In genomic region chr21:29145837-29146453, GRCh38 we compare ENCODE assay signal across 12 cellular contexts. TPM values are rescaled to one million over a fixed set of nuclear protein-coding genes. Genes with fewer than 3 reads are reported as not detected.
DNase-seq lines count a peak whose midpoint lies in the region; ATAC-seq, FAIRE-seq and TF ChIP-seq lines count a peak whose summit lies in the region.
"Had no signal": no experiment of that assay in that cellular context is flagged by ENCODE, and none has a peak within 500 bp of the region (broad histone marks: within the 10 kb centered on the region; RNA-seq: fewer than 3 reads in every experiment).

No MANE protein-coding gene starts in this region.

- TF ChIP-seq CTCF in natural killer cell (IDR thresholded peaks at IDR 0.05) (no peak), bronchial epithelial cell (IDR thresholded peaks at IDR 0.05; ENCODE audit: insufficient read depth, low read length, severe bottlenecking) (no peak), nephron (IDR thresholded peaks at IDR 0.05; ENCODE audit: unreplicated experiment in 3 of 3) (no peak), nephron progenitor cell (IDR thresholded peaks at IDR 0.05) (no peak)

- H3K36me3 ChIP-seq in bronchial epithelial cell (ENCODE audit: control insufficient read depth, insufficient read depth, low read length), result no peaks in the 10 kb centered on the region

- H3K27ac Mint-ChIP-seq in natural killer cell (peak overlapping the region; percentile 38 to 56), nephron (peak overlapping the region; percentile 43 to 85 (median 61)), nephron progenitor cell (no peak overlapping the region)
- H3K27ac Mint-ChIP-seq in natural killer cell treated with Interleukin-12 subunit alpha and Interleukin-12 subunit beta and Interleukin-15 and Interleukin-18, amount 100 ng/mL, for 72 hours, result no peak overlapping the region

- H3K4me3 Mint-ChIP-seq in natural killer cell, result peak overlapping the region; percentile 33
- H3K4me3 Mint-ChIP-seq in natural killer cell treated with Interleukin-12 subunit alpha and Interleukin-12 subunit beta and Interleukin-15 and Interleukin-18, amount 100 ng/mL, for 72 hours, result no peak overlapping the region
- H3K4me3 Mint-ChIP-seq in nephron, result peak overlapping the region in 2 of 3 experiments; percentile 54 to 75
- H3K4me3 Mint-ChIP-seq in nephron progenitor cell, result no peak overlapping the region

- H3K27ac ChIP-seq in caudate nucleus (ENCODE audit: low read depth, low read length), result no peak overlapping the region

- ATAC-seq in natural killer cell, result peak in 1 of 3 donors; percentile 27
- ATAC-seq in natural killer cell treated with Interleukin-12 subunit alpha and Interleukin-12 subunit beta and Interleukin-15 and Interleukin-18, amount 100 ng/mL, for 72 hours, result no peak
- ATAC-seq in GM18858 (IDR thresholded peaks at IDR 0.05; ENCODE audit: unreplicated experiment), result no peak

- DNase-seq in natural killer cell, result no peak
- no peak for DNase-seq in natural killer cell treated with Interleukin-12 subunit alpha and Interleukin-12 subunit beta and Interleukin-15 and Interleukin-18, amount 100 ng/mL, for 72 hours (ENCODE audit: low spot score)
- peak; percentile 96 for DNase-seq in bronchial epithelial cell (ENCODE audit: low read depth)
- no peak for DNase-seq in caudate nucleus (lab: John Stamatoyannopoulos, UW)
- no peak for DNase-seq in NCI-H748 (lab: John Stamatoyannopoulos, UW; ENCODE audit: unreplicated experiment)
- no peak for DNase-seq in nephron progenitor cell
- DNase-seq: AML-193; central memory CD4-positive, alpha-beta T cell; stimulated activated CD4-positive, alpha-beta T cell treated with anti-CD3 and anti-CD28 coated beads, Interleukin-4, amount 100 ng/mL, for 4 hours had no signal

- H3K4me3 ChIP-seq in bronchial epithelial cell (ENCODE audit: low read depth, low read length), result no peak overlapping the region

- intact Hi-C loops in natural killer cell (cut with micrococcal nuclease), result no loop called here

- H3K9me3 Mint-ChIP-seq in natural killer cell (no peaks in the 10 kb centered on the region), nephron (no peaks in the 10 kb centered on the region), nephron progenitor cell (no peaks in the 10 kb centered on the region)
- H3K9me3 Mint-ChIP-seq in natural killer cell treated with Interleukin-12 subunit alpha and Interleukin-12 subunit beta and Interleukin-15 and Interleukin-18, amount 100 ng/mL, for 72 hours, result no peaks in the 10 kb centered on the region
- H3K9me3 Mint-ChIP-seq: naive thymus-derived CD4-positive, alpha-beta T cell had no signal

- FAIRE-seq in bronchial epithelial cell (lab: Jason Lieb, UNC), result no peak

- H3K27me3 ChIP-seq in bronchial epithelial cell (ENCODE audit: control insufficient read depth, insufficient read depth, low read length), result no peaks in the 10 kb centered on the region

- H3K4me1 Mint-ChIP-seq in natural killer cell (peaks cover 20 to 27% of the 10 kb centered on the region in 2 donors), nephron (peaks cover 29% of the 10 kb centered on the region), nephron progenitor cell (no peaks in the 10 kb centered on the region)
- H3K4me1 Mint-ChIP-seq in natural killer cell treated with Interleukin-12 subunit alpha and Interleukin-12 subunit beta and Interleukin-15 and Interleukin-18, amount 100 ng/mL, for 72 hours (ENCODE audit: low read depth in 2 of 2), result peaks cover 0 to 18% of the 10 kb centered on the region in 2 donors

- H3K36me3 Mint-ChIP-seq in natural killer cell (no peaks in the 10 kb centered on the region), nephron (ENCODE audit: low read depth) (no peaks in the 10 kb centered on the region), nephron progenitor cell (ENCODE audit: low read depth) (no peaks in the 10 kb centered on the region)
- no peaks in the 10 kb centered on the region for H3K36me3 Mint-ChIP-seq in natural killer cell treated with Interleukin-12 subunit alpha and Interleukin-12 subunit beta and Interleukin-15 and Interleukin-18, amount 100 ng/mL, for 72 hours

- H3K27me3 Mint-ChIP-seq in natural killer cell (ENCODE audit: low read depth in 2 of 2) (peaks cover 0 to 4% of the 10 kb centered on the region in 2 donors), nephron (ENCODE audit: low read depth) (peaks cover 4% of the 10 kb centered on the region), nephron progenitor cell (ENCODE audit: low read depth, poor library complexity) (no peaks in the 10 kb centered on the region)
- H3K27me3 Mint-ChIP-seq in natural killer cell treated with Interleukin-12 subunit alpha and Interleukin-12 subunit beta and Interleukin-15 and Interleukin-18, amount 100 ng/mL, for 72 hours, result no peaks in the 10 kb centered on the region

RNA-seq across cellular contexts. Expression of gene MAP3K7CL, which starts 15.5 kb away (rescaled TPM):
- total RNA-seq in natural killer cell, result 10 to 100 TPM in 2 of 3 donors, 1 to 10 TPM in 1; 7.0 to 16.3 (median 11.5) TPM
- total RNA-seq in natural killer cell treated with Interleukin-12 subunit alpha and Interleukin-12 subunit beta and Interleukin-15 and Interleukin-18, amount 100 ng/mL, for 72 hours, result 1 to 10 TPM; 2.4 to 6.1 TPM
- total RNA-seq in bronchial epithelial cell, result 5.8 and 8.1 TPM in 2 replicates

Comparison
In these comparisons a context has a peak if more than half of its experiments do, and no peak if none do; other contexts are left out.
1. H3K27ac Mint-ChIP-seq: peak in natural killer cell (2 of 2) and nephron (3 of 3); none in natural killer cell treated with Interleukin-12 subunit alpha and Interleukin-12 subunit beta and Interleukin-15 and Interleukin-18, amount 100 ng/mL, for 72 hours (0 of 2) and nephron progenitor cell (single experiment).
2. H3K4me3 Mint-ChIP-seq: peak in natural killer cell (single experiment) and nephron (2 of 3); none in natural killer cell treated with Interleukin-12 subunit alpha and Interleukin-12 subunit beta and Interleukin-15 and Interleukin-18, amount 100 ng/mL, for 72 hours (single experiment) and nephron progenitor cell (single experiment).